Comparison of ENCODE assay signal across 14 cellular contexts in the genomic region with DNA sequence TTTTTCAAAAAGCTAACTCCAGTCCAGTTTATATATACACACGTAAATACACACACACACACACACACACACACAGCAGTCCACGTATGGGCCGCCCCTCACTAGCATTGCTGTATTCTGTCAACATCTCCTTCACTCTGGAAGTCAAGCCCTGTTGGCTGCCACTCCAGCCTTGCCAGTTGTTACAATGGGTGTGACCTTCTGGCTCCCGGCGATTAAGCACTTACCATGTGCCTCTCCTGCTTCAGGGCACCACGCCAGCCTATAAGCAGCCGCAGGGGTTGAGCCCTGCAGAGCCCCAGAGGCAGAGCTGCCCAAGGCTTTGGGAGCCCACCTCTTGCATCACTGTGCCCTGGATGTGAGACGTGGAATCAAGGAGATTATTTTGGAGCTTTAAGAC. TPM values are rescaled to one million over a fixed set of nuclear protein-coding genes. Genes with fewer than 3 reads are reported as not detected.
DNase-seq lines count a peak whose midpoint lies in the region; ATAC-seq, FAIRE-seq and TF ChIP-seq lines count a peak whose summit lies in the region.
"Had no signal": no experiment of that assay in that cellular context is flagged by ENCODE, and none has a peak within 500 bp of the region (broad histone marks: within the 10 kb centered on the region; RNA-seq: fewer than 3 reads in every experiment).

No MANE protein-coding gene starts in this region.

- no peak for TF ChIP-seq EP300 in K562 (IDR thresholded peaks at IDR 0.05; ENCODE audit: low read length)

- peak overlapping the region; percentile 50 for H2BK120ac ChIP-seq in neuronal stem cell (ENCODE audit: low read depth, low read length)

- no peak for TF ChIP-seq RAD21 in K562 (CRISPR knock-in tag; conservative IDR thresholded peaks at IDR 0.05 in 1 of 2, IDR thresholded peaks at IDR 0.05 in 1 of 2)

- POLR2A ChIA-PET in HEK293 (lab: Yijun Ruan, JAX): no interaction called here
- POLR2A ChIA-PET in K562 (lab: Yijun Ruan, JAX): interaction anchor here (0.5 kb wide), 1 partner anchor 15 kb away, joined by 3 read pairs; no protein-coding TSS in a partner anchor

- H2BK12ac ChIP-seq in neuronal stem cell (ENCODE audit: low read length): no peak overlapping the region

- no peak overlapping the region for H2BK15ac ChIP-seq in neuronal stem cell (ENCODE audit: low read length)

- no TSS peak for BruUV-seq in K562 (replicated peaks; lab: Mats Ljungman, UMichigan)

- no peak overlapping the region for H2AK5ac ChIP-seq in neuronal stem cell (ENCODE audit: low read depth, low read length)

- H3K9me3 ChIP-seq in HEK293 (ENCODE audit: control insufficient read depth, insufficient read depth, low read depth, low read length): no peaks in the 10 kb centered on the region
- no peaks in the 10 kb centered on the region for H3K9me3 ChIP-seq in K562 (replicated peaks; ENCODE audit: control insufficient read depth, insufficient read depth, low read depth, low read length)
- no peaks in the 10 kb centered on the region for H3K9me3 ChIP-seq in neuronal stem cell (replicated peaks in 1 of 2; ENCODE audit: control insufficient read depth in 2 of 2, insufficient read depth in 1 of 2, low read depth in 1 of 2, low read length in 2 of 2)
- H3K9me3 ChIP-seq in kidney (ENCODE audit: control insufficient read depth in 1 of 2, low read length in 2 of 2): no peaks in the 10 kb centered on the region

- no peak overlapping the region for H4K8ac ChIP-seq in neuronal stem cell (ENCODE audit: low read depth, low read length)

- DNase-seq in NCI-H2171 (lab: John Stamatoyannopoulos, UW) (peak; percentile 50), K562 (ENCODE audit: extremely low read depth in 1 of 4, low spot score in 3 of 4) (no peak), neuronal stem cell (ENCODE audit: low spot score) (no peak), superior temporal gyrus (ENCODE audit: extremely low spot score) (no peak), cerebellum (ENCODE audit: low spot score) (no peak), kidney (no peak)
- DNase-seq: activated CD8-positive, alpha-beta T cell treated with anti-CD3 and anti-CD28 coated beads, Interleukin-2, amount 10 ng/mL, durations not matched to agents 7 days and 5 days; activated gamma-delta T cell treated with Interleukin-2 at 50 U/mL for 16 hours; KG1; naive B cell; stimulated activated CD4-positive, alpha-beta T cell treated with anti-CD3 and anti-CD28 coated beads, Interleukin-4, amount 100 ng/mL, for 4 hours; stimulated activated naive B cell treated with anti-CD40 and anti-IgM and Interleukin-4, amounts not matched to agents 10 μg/mL and 1 μg/mL and 100 μg/mL, for 72 hours had no signal

- H2BK5ac ChIP-seq in neuronal stem cell (ENCODE audit: low read length): no peak overlapping the region

- TF ChIP-seq CTCF in HEK293 (tag by site-specific recombination; IDR thresholded peaks at IDR 0.05) (no peak), K562 (IDR thresholded peaks at IDR 0.05 in 2 of 3, conservative IDR thresholded peaks at IDR 0.05 in 1 of 3; ENCODE audit: insufficient read depth in 2 of 3, low read depth in 1 of 3, low read length in 3 of 3) (no peak), kidney (IDR thresholded peaks at IDR 0.05; ENCODE audit: borderline replicate concordance, extremely low read depth, insufficient read depth) (no peak)

- peak overlapping the region; percentile 6; the same call in 1 of the 2 replicates for H2AFZ ChIP-seq in K562 (ENCODE audit: low read depth, low read length)
- no peak overlapping the region for H2AFZ ChIP-seq in neuronal stem cell (ENCODE audit: low read length)

- H3K79me2 ChIP-seq in K562 (ENCODE audit: control insufficient read depth, insufficient read depth, low read length): no peaks in the 10 kb centered on the region

- no peak overlapping the region for H4K91ac ChIP-seq in neuronal stem cell (ENCODE audit: low read depth, low read length, poor library complexity)

- ATAC-seq in K562 (peak; percentile 14; the same call in 1 of the 3 replicates), GM21447 (IDR thresholded peaks at IDR 0.05; ENCODE audit: unreplicated experiment) (no peak)
- ATAC-seq: activated CD8-positive, alpha-beta T cell treated with anti-CD3 and anti-CD28 coated beads, Interleukin-2, amount 10 ng/mL, durations not matched to agents 7 days and 5 days; stimulated activated naive B cell treated with anti-CD40 and anti-IgM and Interleukin-4, amounts not matched to agents 10 μg/mL and 1 μg/mL and 100 μg/mL, for 72 hours had no signal

- no peak overlapping the region for H3K4ac ChIP-seq in neuronal stem cell (ENCODE audit: low read length)

- no peak overlapping the region for H3K4me2 ChIP-seq in K562 (ENCODE audit: insufficient read depth, low read length)
- no peak overlapping the region for H3K4me2 ChIP-seq in neuronal stem cell (ENCODE audit: insufficient read depth, low read length, poor library complexity, severe bottlenecking)

- H3K4me3 ChIP-seq in HEK293 (ENCODE audit: low read depth, low read length) (no peak overlapping the region), K562 (no peak overlapping the region), neuronal stem cell (ENCODE audit: low read length in 2 of 2) (no peak overlapping the region), kidney (ENCODE audit: low read length in 2 of 2) (peak overlapping the region in 1 of 2 donors; percentile 19)

- 33% methylated on average over 8 of the region's 8 CpGs for WGBS in K562 (ENCODE audit: insufficient coverage, low coverage, missing lambda C conversion rate)
- WGBS in neuronal stem cell (ENCODE audit: extremely low coverage in 2 of 2, insufficient read length in 2 of 2, insufficient replicate concordance in 1 of 2), 2 donors: no CpG with 5 or more reads among the region's 8 CpGs

- CTCF ChIA-PET in HEK293 (lab: Yijun Ruan, JAX) (interaction anchor here (0.6 to 0.9 kb wide), 2 partner anchors 21 to 53 kb away, joined by 3 read pairs; no protein-coding TSS in a partner anchor), K562 (lab: Yijun Ruan, JAX; ENCODE audit: low intra/inter-chr PET ratio) (no interaction called here)

- intact Hi-C loops in K562 (cut with micrococcal nuclease) (no loop called here), kidney (cut with DNase I) (no loop called here)

- H3K9ac ChIP-seq in K562 (ENCODE audit: insufficient read depth in 1 of 2, low read depth in 2 of 2, low read length in 2 of 2) (no peak overlapping the region; a peak in 1 of 4 replicates), neuronal stem cell (ENCODE audit: low read depth, low read length, poor library complexity) (no peak overlapping the region), kidney (ENCODE audit: low read length in 2 of 2) (no peak overlapping the region)

- H3K4me1 ChIP-seq in HEK293 (ENCODE audit: control insufficient read depth, insufficient read depth, low read length) (no peaks in the 10 kb centered on the region), K562 (replicated peaks in 1 of 2; ENCODE audit: control insufficient read depth in 2 of 2, insufficient read depth in 2 of 2, low read length in 2 of 2) (peaks cover 4 to 12% of the 10 kb centered on the region in 2 experiments; a peak in 4 of 5 replicates), neuronal stem cell (ENCODE audit: control insufficient read depth in 2 of 2, insufficient read depth in 1 of 2, low read depth in 1 of 2, low read length in 2 of 2) (peaks cover 2% of the 10 kb centered on the region in 2 donors), kidney (ENCODE audit: control insufficient read depth in 1 of 2, insufficient read depth in 1 of 2, low read depth in 1 of 2, low read length in 2 of 2) (peaks cover 13 to 14% of the 10 kb centered on the region in 2 donors)

- H3K27ac ChIP-seq in HEK293 (ENCODE audit: extremely low read depth, low read depth, low read length) (no peak overlapping the region), K562 (ENCODE audit: extremely low read depth, low read depth, low read length) (no peak overlapping the region), neuronal stem cell (replicated peaks; ENCODE audit: low read length) (no peak overlapping the region), kidney (ENCODE audit: low read depth in 2 of 2, low read length in 2 of 2) (no peak overlapping the region)

- FAIRE-seq in K562 (lab: Jason Lieb, UNC): no peak
- no peak for FAIRE-seq in kidney (lab: Jason Lieb, UNC)

- no peaks in the 10 kb centered on the region for H3K9me1 ChIP-seq in K562 (ENCODE audit: control insufficient read depth, insufficient read depth, low read length)

- H4K20me1 ChIP-seq in K562 (replicated peaks; ENCODE audit: control insufficient read depth, insufficient read depth, low read length): no peaks in the 10 kb centered on the region

- H3K27me3 ChIP-seq in K562 (ENCODE audit: control insufficient read depth in 2 of 2, insufficient read depth in 2 of 2, low read length in 2 of 2) (peaks cover 0 to 11% of the 10 kb centered on the region in 2 experiments; a peak in 2 of 5 replicates), neuronal stem cell (ENCODE audit: control insufficient read depth in 3 of 3, insufficient read depth in 3 of 3, low read depth in 1 of 3, low read length in 3 of 3) (no peaks in the 10 kb centered on the region)

- H3K18ac ChIP-seq in neuronal stem cell (ENCODE audit: low read length): peak overlapping the region; percentile 11

- no peak overlapping the region for H3K23ac ChIP-seq in neuronal stem cell (ENCODE audit: low read depth, low read length, poor library complexity)

- H3K79me1 ChIP-seq in neuronal stem cell (ENCODE audit: low read depth, low read length): no peaks in the 10 kb centered on the region

- H3K36me3 ChIP-seq in HEK293 (ENCODE audit: control insufficient read depth in 2 of 2, insufficient read depth in 1 of 2, low read length in 2 of 2) (no peaks in the 10 kb centered on the region), K562 (ENCODE audit: control insufficient read depth, insufficient read depth, low read length) (no peaks in the 10 kb centered on the region), neuronal stem cell (replicated peaks in 1 of 2; ENCODE audit: control insufficient read depth in 2 of 2, insufficient read depth in 2 of 2, low read length in 2 of 2) (no peaks in the 10 kb centered on the region), kidney (ENCODE audit: control insufficient read depth in 1 of 2, insufficient read depth in 2 of 2, low read length in 2 of 2) (no peaks in the 10 kb centered on the region)

- TF ChIP-seq POLR2A in K562 (conservative IDR thresholded peaks at IDR 0.05): no peak

- in situ Hi-C loops in K562 (cut with MboI): no loop called here

- peak overlapping the region; percentile 43 for H3K14ac ChIP-seq in neuronal stem cell (ENCODE audit: low read length)

RNA-seq across cellular contexts. Expression of gene ROCK2, which starts 54.3 kb away (rescaled TPM):
- 16.6 and 83.8 TPM in 2 replicates for total RNA-seq in K562 (2011; cell fraction: chromatin; rRNA removed; ENCODE audit: low replicate concordance)
- 4.2 and 6.4 TPM in 2 replicates for total RNA-seq in K562 (2011; cell fraction: nucleolus; rRNA removed)
- 16.1 and 32.0 TPM in 2 replicates for total RNA-seq in K562 (2011; cell fraction: nucleoplasm; rRNA removed)
- total RNA-seq in K562 (2014; rRNA removed) (14.3 and 15.0 TPM in 2 replicates), K562 (2014; rRNA removed; fragmentation: Illumina TruSeq; extraction: Trizol) (28.4 and 35.3 TPM in 2 replicates), K562 (2015; rRNA removed; fragmentation: Illumina TruSeq; extraction: Trizol) (28.1 and 30.6 TPM in 2 replicates), K562 (2021) (21.2 and 22.1 TPM in 2 replicates), cerebellum (54.4 TPM), kidney (58.3 TPM)
- polyA plus RNA-seq in K562 (2011; rRNA removed) (6.8 and 10.6 TPM in 2 replicates), K562 (2014; fragmentation: Illumina TruSeq; extraction: Trizol) (13.4 and 16.5 TPM in 2 replicates), K562 (2014; fragmentation: Nextera tagmentation; extraction: Ambion mirVana) (1 to 10 TPM; 4.9 to 6.0 TPM), K562 (2014; rRNA removed) (10.6 and 10.7 TPM in 2 replicates), kidney (ENCODE audit: insufficient read depth, low read depth, low replicate concordance) (6.7 TPM)
- 1.6 and 3.5 TPM in 2 replicates for polyA plus RNA-seq in K562 (2011; cell fraction: cytosol; rRNA removed)
- 4.2 and 5.4 TPM in 2 replicates for polyA plus RNA-seq in K562 (2011; cell fraction: nucleus; rRNA removed)
- polyA plus RNA-seq in K562 (2012): 10.8 and 12.3 TPM in 2 replicates
- polyA minus RNA-seq in K562 (2011; rRNA and poly(A)+ RNA removed): 47.6 and 51.9 TPM in 2 replicates
- polyA minus RNA-seq in K562 (2011; cell fraction: cytosol; rRNA and poly(A)+ RNA removed): 13.8 and 19.1 TPM in 2 replicates
- polyA minus RNA-seq in K562 (2011; cell fraction: nucleus; rRNA and poly(A)+ RNA removed): 13.7 and 34.7 TPM in 2 replicates
- 19.4 TPM for polyA plus RNA-seq in neuronal stem cell (2013, experiment 1 of 2)
- polyA plus RNA-seq in neuronal stem cell (2013, experiment 2 of 2): 20.3 TPM

Comparison
In these comparisons a context has a peak if more than half of its experiments do, and no peak if none do; other contexts are left out.
1. Of the 44 proteins assayed by ChIP-seq in both K562 and HEK293: peak only in K562: none; only in HEK293: ZBTB8A; in both: none; in neither: 43.